In the genomic region with DNA sequence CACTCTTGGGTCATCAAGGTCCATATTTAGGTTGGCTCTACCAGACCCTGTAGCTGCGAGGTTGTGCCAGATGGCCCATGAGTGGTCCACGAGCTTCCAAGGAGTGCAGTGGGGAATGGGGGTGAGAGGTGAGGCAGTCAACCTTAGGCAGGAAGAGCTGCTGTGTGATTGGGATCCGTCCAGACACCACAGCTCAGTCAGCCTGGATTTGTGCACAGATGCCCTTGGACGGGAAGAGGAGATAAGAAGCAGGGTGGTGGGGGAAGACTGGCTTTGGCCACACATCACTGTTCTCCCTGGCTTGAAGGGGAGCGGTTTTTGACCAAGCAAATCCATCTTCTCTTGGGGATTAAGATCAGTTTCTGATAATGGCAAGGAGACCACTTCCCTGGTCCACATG, we compare ENCODE assay signal across 17 cellular contexts.
DNase-seq lines count a peak whose midpoint lies in the region; ATAC-seq and TF ChIP-seq lines count a peak whose summit lies in the region.
"Had no signal": no experiment of that assay in that cellular context is flagged by ENCODE, and none has a peak within 500 bp of the region (broad histone marks: within the 10 kb centered on the region; RNA-seq: fewer than 3 reads in every experiment).

No MANE protein-coding gene starts in this region.

- H3K27me3 ChIP-seq in SK-N-SH (ENCODE audit: insufficient read depth) (no peaks in the 10 kb centered on the region), WERI-Rb-1 (ENCODE audit: insufficient read depth, low read depth, severe bottlenecking) (no peaks in the 10 kb centered on the region), neuronal stem cell (ENCODE audit: control insufficient read depth in 3 of 3, insufficient read depth in 3 of 3, low read depth in 1 of 3, low read length in 3 of 3) (no peaks in the 10 kb centered on the region), H7 (ENCODE audit: control insufficient read depth, insufficient read depth, low read length) (no peaks in the 10 kb centered on the region)
- H3K27me3 ChIP-seq: BLaER1 treated with 17β-estradiol and CSF1 and Interleukin-3, amounts not matched to agents 10 nM and 100 nM had no signal

- H3K4ac ChIP-seq in neuronal stem cell (ENCODE audit: low read length) = no peak overlapping the region

- CTCF ChIA-PET in SK-N-SH (lab: Yijun Ruan, JAX) = interaction anchor here (0.8 to 1.4 kb wide), 9 partner anchors 9 to 315 kb away, joined by 3 to 5 read pairs (median 3); a partner anchor contains a TSS
- CTCF ChIA-PET in activated CD4-positive, alpha-beta T cell treated with anti-CD3 and anti-CD28 coated beads for 36 hours (lab: Charles Lee) = no interaction called here

- H3K4me3 Mint-ChIP-seq in activated CD4-positive, alpha-beta T cell treated with anti-CD3 and anti-CD28 coated beads for 36 hours = no peak overlapping the region
- H3K4me3 Mint-ChIP-seq: CD4-positive, alpha-beta T cell; CD8-positive, alpha-beta T cell had no signal

- no peaks in the 10 kb centered on the region for H3K9me2 ChIP-seq in SK-N-SH

- no peak overlapping the region for H2BK120ac ChIP-seq in neuronal stem cell (ENCODE audit: low read depth, low read length)

- WGBS in SK-N-SH (ENCODE audit: low lambda C conversion rate) = 3% methylated on average over 5 of the region's 5 CpGs
- WGBS in neuronal stem cell (ENCODE audit: extremely low coverage in 2 of 2, insufficient read length in 2 of 2, insufficient replicate concordance in 1 of 2), 2 donors = no CpG with 5 or more reads among the region's 5 CpGs

- peak in 1 of 2 experiments; percentile 37; a peak in 1 of 4 replicates for TF ChIP-seq EP300 in SK-N-SH (IDR thresholded peaks at IDR 0.05; ENCODE audit: borderline replicate concordance in 1 of 2, low read depth in 1 of 2, low read length in 1 of 2)

- no peaks in the 10 kb centered on the region for H3F3A ChIP-seq in SK-N-SH (replicated peaks; ENCODE audit: insufficient read depth)

- H4K91ac ChIP-seq in neuronal stem cell (ENCODE audit: low read depth, low read length, poor library complexity) = no peak overlapping the region

- no peaks in the 10 kb centered on the region for H4K20me1 ChIP-seq in SK-N-SH (ENCODE audit: insufficient read depth)
- H4K20me1 ChIP-seq: BLaER1 treated with 17β-estradiol and CSF1 and Interleukin-3, amounts not matched to agents 10 nM and 100 nM had no signal

- TF ChIP-seq CTCF in SK-N-SH (IDR thresholded peaks at IDR 0.05) = no peak
- TF ChIP-seq CTCF in WERI-Rb-1 (IDR thresholded peaks at IDR 0.05; ENCODE audit: low read depth, low read length) = no peak

- H2BK15ac ChIP-seq in neuronal stem cell (ENCODE audit: low read length) = no peak overlapping the region

- no peak for ATAC-seq in SK-N-SH treated with all-trans-retinoic acid at 6 μM for 48 hours
- no peak for ATAC-seq in activated CD4-positive, alpha-beta T cell treated with anti-CD3 and anti-CD28 coated beads for 36 hours
- ATAC-seq: CD8-positive, alpha-beta T cell had no signal

- DNase-seq in SK-N-SH (peak; percentile 60), NCI-H524 (lab: John Stamatoyannopoulos, UW) (peak; percentile 45 to 71), WERI-Rb-1 (peak; percentile 37), neuronal stem cell (ENCODE audit: low spot score) (no peak), cerebellar cortex (ENCODE audit: low spot score) (no peak), H7 (no peak)
- no peak for DNase-seq in activated CD4-positive, alpha-beta T cell treated with anti-CD3 and anti-CD28 coated beads for 36 hours
- DNase-seq: 8988T; ACHN; Caco-2; Calu3; CD4-positive, alpha-beta T cell; CD8-positive, alpha-beta T cell; GF-D8 had no signal

- H3K4me3 ChIP-seq in SK-N-SH (ENCODE audit: low read depth in 2 of 2, low read length in 1 of 2) (no peak overlapping the region), WERI-Rb-1 (ENCODE audit: low read depth, low read length) (no peak overlapping the region), neuronal stem cell (ENCODE audit: low read length in 2 of 2) (no peak overlapping the region), H7 (ENCODE audit: insufficient read depth, low read depth, low read length) (no peak overlapping the region)
- H3K4me3 ChIP-seq: BLaER1 treated with 17β-estradiol and CSF1 and Interleukin-3, amounts not matched to agents 10 nM and 100 nM had no signal

- no peak overlapping the region for H3K9ac ChIP-seq in SK-N-SH
- no peak overlapping the region for H3K9ac ChIP-seq in neuronal stem cell (ENCODE audit: low read depth, low read length, poor library complexity)
- H3K9ac ChIP-seq: BLaER1 treated with 17β-estradiol and CSF1 and Interleukin-3, amounts not matched to agents 10 nM and 100 nM had no signal

- H3K9me3 ChIP-seq in SK-N-SH = no peaks in the 10 kb centered on the region
- no peaks in the 10 kb centered on the region for H3K9me3 ChIP-seq in WERI-Rb-1 (ENCODE audit: severe bottlenecking)
- H3K9me3 ChIP-seq in neuronal stem cell (replicated peaks in 1 of 2; ENCODE audit: control insufficient read depth in 2 of 2, insufficient read depth in 1 of 2, low read depth in 1 of 2, low read length in 2 of 2) = no peaks in the 10 kb centered on the region
- H3K9me3 ChIP-seq: Caco-2 had no signal

- H3K27ac Mint-ChIP-seq in activated CD4-positive, alpha-beta T cell treated with anti-CD3 and anti-CD28 coated beads for 36 hours = no peak overlapping the region
- H3K27ac Mint-ChIP-seq: CD4-positive, alpha-beta T cell; CD8-positive, alpha-beta T cell had no signal

- peaks cover 3% of the 10 kb centered on the region for H3K9me3 Mint-ChIP-seq in activated CD4-positive, alpha-beta T cell treated with anti-CD3 and anti-CD28 coated beads for 36 hours (ENCODE audit: low read depth)

- H2BK5ac ChIP-seq in neuronal stem cell (ENCODE audit: low read length) = no peak overlapping the region

- H3K4me1 Mint-ChIP-seq in activated CD4-positive, alpha-beta T cell treated with anti-CD3 and anti-CD28 coated beads for 36 hours = no peaks in the 10 kb centered on the region

- peak overlapping the region in 1 of 2 experiments; percentile 14; a peak in 1 of 4 replicates for H3K27ac ChIP-seq in SK-N-SH (ENCODE audit: low read depth in 2 of 2, low read length in 1 of 2)
- no peak overlapping the region for H3K27ac ChIP-seq in WERI-Rb-1
- no peak overlapping the region for H3K27ac ChIP-seq in neuronal stem cell (replicated peaks; ENCODE audit: low read length)
- H3K27ac ChIP-seq: BLaER1 treated with 17β-estradiol and CSF1 and Interleukin-3, amounts not matched to agents 10 nM and 100 nM; C4-2B had no signal

- no peaks in the 10 kb centered on the region for H3K79me2 ChIP-seq in SK-N-SH (ENCODE audit: insufficient read depth)

- peak overlapping the region; percentile 38 for H3K18ac ChIP-seq in neuronal stem cell (ENCODE audit: low read length)

- POLR2A ChIA-PET in SK-N-SH (lab: Yijun Ruan, JAX) = no interaction called here
- POLR2A ChIA-PET in activated CD4-positive, alpha-beta T cell treated with anti-CD3 and anti-CD28 coated beads for 36 hours (lab: Charles Lee) = no interaction called here

- H3K79me1 ChIP-seq in neuronal stem cell (ENCODE audit: low read depth, low read length) = no peaks in the 10 kb centered on the region

- no peaks in the 10 kb centered on the region for H3K36me3 ChIP-seq in SK-N-SH (replicated peaks in 1 of 2; ENCODE audit: control insufficient read depth in 1 of 2, insufficient read depth in 2 of 2, low read length in 1 of 2)
- H3K36me3 ChIP-seq in WERI-Rb-1 = no peaks in the 10 kb centered on the region
- H3K36me3 ChIP-seq in neuronal stem cell (replicated peaks in 1 of 2; ENCODE audit: control insufficient read depth in 2 of 2, insufficient read depth in 2 of 2, low read length in 2 of 2) = no peaks in the 10 kb centered on the region
- H3K36me3 ChIP-seq in H7 (replicated peaks; ENCODE audit: control insufficient read depth, insufficient read depth, low read length) = no peaks in the 10 kb centered on the region
- H3K36me3 ChIP-seq: BLaER1 treated with 17β-estradiol and CSF1 and Interleukin-3, amounts not matched to agents 10 nM and 100 nM had no signal

- H2AFZ ChIP-seq in SK-N-SH (ENCODE audit: low read depth) = no peak overlapping the region
- H2AFZ ChIP-seq in neuronal stem cell (ENCODE audit: low read length) = no peak overlapping the region

- no peaks in the 10 kb centered on the region for H3K36me3 Mint-ChIP-seq in activated CD4-positive, alpha-beta T cell treated with anti-CD3 and anti-CD28 coated beads for 36 hours (ENCODE audit: low read depth)
- H3K36me3 Mint-ChIP-seq: CD8-positive, alpha-beta T cell had no signal

- H3K23ac ChIP-seq in neuronal stem cell (ENCODE audit: low read depth, low read length, poor library complexity) = no peak overlapping the region

- no peak overlapping the region for H4K8ac ChIP-seq in neuronal stem cell (ENCODE audit: low read depth, low read length)

- H3K4me2 ChIP-seq in SK-N-SH = no peak overlapping the region
- H3K4me2 ChIP-seq in neuronal stem cell (ENCODE audit: insufficient read depth, low read length, poor library complexity, severe bottlenecking) = no peak overlapping the region
- H3K4me2 ChIP-seq: BLaER1 treated with 17β-estradiol and CSF1 and Interleukin-3, amounts not matched to agents 10 nM and 100 nM had no signal

- H2BK12ac ChIP-seq in neuronal stem cell (ENCODE audit: low read length) = no peak overlapping the region

- no peak for TF ChIP-seq RAD21 in SK-N-SH (IDR thresholded peaks at IDR 0.05; ENCODE audit: low read length)

- intact Hi-C loops in activated CD4-positive, alpha-beta T cell treated with anti-CD3 and anti-CD28 coated beads for 36 hours (cut with DNase I, micrococcal nuclease) = no loop called here

- H3K4me1 ChIP-seq in SK-N-SH (ENCODE audit: control insufficient read depth in 1 of 2, insufficient read depth in 2 of 2, low read depth in 1 of 2, low read length in 1 of 2) (peaks cover 0 to 18% of the 10 kb centered on the region in 2 experiments; a peak in 2 of 4 replicates), neuronal stem cell (ENCODE audit: control insufficient read depth in 2 of 2, insufficient read depth in 1 of 2, low read depth in 1 of 2, low read length in 2 of 2) (peaks cover 0 to 7% of the 10 kb centered on the region in 2 donors)
- H3K4me1 ChIP-seq: BLaER1 treated with 17β-estradiol and CSF1 and Interleukin-3, amounts not matched to agents 10 nM and 100 nM; Caco-2 had no signal

- no peak overlapping the region for H3K14ac ChIP-seq in neuronal stem cell (ENCODE audit: low read length)

- peaks cover 18% of the 10 kb centered on the region for H3K27me3 Mint-ChIP-seq in activated CD4-positive, alpha-beta T cell treated with anti-CD3 and anti-CD28 coated beads for 36 hours

- no peak overlapping the region for H2AK5ac ChIP-seq in neuronal stem cell (ENCODE audit: low read depth, low read length)

Comparison
In these comparisons a context has a peak if more than half of its experiments do, and no peak if none do; other contexts are left out.
1. DNase-seq: peak in SK-N-SH (single experiment), NCI-H524 (2 of 2) and WERI-Rb-1 (single experiment); none in neuronal stem cell (single experiment), cerebellar cortex (single experiment), activated CD4-positive, alpha-beta T cell treated with anti-CD3 and anti-CD28 coated beads for 36 hours (single experiment) and H7 (single experiment).